ENCODE assay signal across 31 cellular contexts in the genomic region with DNA sequence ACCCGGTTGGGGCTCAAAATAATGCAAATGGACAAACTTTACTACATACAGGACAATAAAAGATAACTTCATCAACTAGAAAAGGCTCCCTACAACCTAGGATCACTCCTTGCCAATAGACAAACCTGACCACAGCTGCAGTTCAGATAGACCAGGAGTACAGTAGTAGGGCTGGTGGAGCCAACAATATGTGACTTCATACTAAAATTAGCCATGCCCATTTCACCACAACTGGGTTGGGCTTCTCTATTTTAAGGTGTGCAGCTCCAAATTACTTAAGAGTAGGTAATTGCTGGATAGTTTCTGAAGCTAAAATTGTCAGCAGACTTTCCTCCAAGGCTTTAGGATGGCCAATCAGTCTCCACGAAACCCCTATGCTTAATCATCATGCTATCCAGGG. TPM values are rescaled to one million over a fixed set of nuclear protein-coding genes. Genes with fewer than 3 reads are reported as not detected.
DNase-seq lines count a peak whose midpoint lies in the region; ATAC-seq and TF ChIP-seq lines count a peak whose summit lies in the region.
"Had no signal": no experiment of that assay in that cellular context is flagged by ENCODE, and none has a peak within 500 bp of the region (broad histone marks: within the 10 kb centered on the region; RNA-seq: fewer than 3 reads in every experiment).

No MANE protein-coding gene starts in this region.

- no peak for TF ChIP-seq EP300 in suprapubic skin (IDR thresholded peaks at IDR 0.05)

- no peak for ATAC-seq in GM18873 (IDR thresholded peaks at IDR 0.05; ENCODE audit: low FRiP score, unreplicated experiment)
- ATAC-seq: esophagus mucosa; HCT116; sciatic nerve; stimulated activated memory B cell treated with anti-CD40 and anti-IgM and Interleukin-4, amounts not matched to agents 10 μg/mL and 1 μg/mL and 100 μg/mL, for 72 hours had no signal

- in situ Hi-C loops in HAP-1 (cut with MboI; ENCODE audit: low sequenced_read_pairs): no loop called here

- TF ChIP-seq POLR2A in suprapubic skin (IDR thresholded peaks at IDR 0.05): no peak

- H3K27ac ChIP-seq in HEK293 (ENCODE audit: extremely low read depth, low read depth, low read length) (no peak overlapping the region), KOPT-K1 (ENCODE audit: low read depth, low read length, poor library complexity, severe bottlenecking) (peak overlapping the region; percentile 89), duodenal mucosa (ENCODE audit: low read depth, low read length) (no peak overlapping the region), suprapubic skin (no peak overlapping the region)
- H3K27ac ChIP-seq: ascending aorta, C4-2B, cardiac muscle cell, colonic mucosa, heart left ventricle had no signal

- H3K4me3 ChIP-seq in HEK293 (ENCODE audit: low read depth, low read length) (no peak overlapping the region), duodenal mucosa (ENCODE audit: low read depth in 1 of 2, low read length in 2 of 2) (peak overlapping the region; percentile 13 to 37), suprapubic skin (no peak overlapping the region), HAP-1 (no peak overlapping the region)
- H3K4me3 ChIP-seq: ascending aorta, cardiac muscle cell, colonic mucosa, heart left ventricle, lung had no signal

- POLR2A ChIA-PET in HEK293 (lab: Yijun Ruan, JAX): no interaction called here

- CTCF ChIA-PET in HEK293 (lab: Yijun Ruan, JAX): interaction anchor here (0.6 kb wide), 1 partner anchor 21 kb away, joined by 4 read pairs; no protein-coding TSS in a partner anchor

- no peaks in the 10 kb centered on the region for H3K9me3 ChIP-seq in HEK293 (ENCODE audit: control insufficient read depth, insufficient read depth, low read depth, low read length)
- no peaks in the 10 kb centered on the region for H3K9me3 ChIP-seq in KOPT-K1 (ENCODE audit: insufficient read depth, low read length, poor library complexity, severe bottlenecking)
- no peaks in the 10 kb centered on the region for H3K9me3 ChIP-seq in duodenal mucosa (ENCODE audit: control insufficient read depth in 1 of 2, low read length in 2 of 2)
- H3K9me3 ChIP-seq in suprapubic skin: no peaks in the 10 kb centered on the region
- no peaks in the 10 kb centered on the region for H3K9me3 ChIP-seq in HAP-1
- H3K9me3 ChIP-seq: ascending aorta, colonic mucosa, heart left ventricle had no signal

- H3K4me1 ChIP-seq in HEK293 (ENCODE audit: control insufficient read depth, insufficient read depth, low read length) (no peaks in the 10 kb centered on the region; the same call in none of the 2 replicates), duodenal mucosa (ENCODE audit: control insufficient read depth in 1 of 2, insufficient read depth in 2 of 2, low read length in 2 of 2) (peaks cover 37 to 47% of the 10 kb centered on the region in 2 donors), suprapubic skin (peaks cover 49% of the 10 kb centered on the region), HAP-1 (peaks cover 17% of the 10 kb centered on the region)
- H3K4me1 ChIP-seq: colonic mucosa had no signal

- no peak for TF ChIP-seq CTCF in HEK293 (tag by site-specific recombination; IDR thresholded peaks at IDR 0.05)
- TF ChIP-seq CTCF in suprapubic skin (IDR thresholded peaks at IDR 0.05): no peak

- H3K9ac ChIP-seq in duodenal mucosa (ENCODE audit: low read depth in 1 of 2, low read length in 2 of 2): no peak overlapping the region

- DNase-seq in NOMO-1 treated with dmso at 0.1 percent for 144 hours (lab: John Stamatoyannopoulos, UW; ENCODE audit: unreplicated experiment) (peak; percentile 68), suprapubic skin (ENCODE audit: low spot score in 2 of 2) (no peak), HAP-1 (ENCODE audit: low spot score in 2 of 2) (no peak)
- DNase-seq: activated CD4-positive, alpha-beta memory T cell treated with anti-CD3 and anti-CD28 coated beads, Interleukin-2, amount 10 ng/mL, durations not matched to agents 7 days and 5 days; activated CD4-positive, alpha-beta T cell treated with anti-CD3 and anti-CD28 coated beads for 1 hour; activated gamma-delta T cell; activated naive CD8-positive, alpha-beta T cell treated with anti-CD3 and anti-CD28 coated beads, Interleukin-2, amount 10 ng/mL, durations not matched to agents 7 days and 5 days; colonic mucosa; foreskin fibroblast; Karpas-422; kidney; NCI-H1105 treated with DMSO at 0.1 percent for 48 hours; NCI-H1930; NCI-H524 treated with DMSO at 0.1 percent for 48 hours; OCI-M1; SHP77; stimulated activated CD4-positive, alpha-beta T cell treated with anti-CD3 and anti-CD28 coated beads, Interleukin-4, amount 100 ng/mL, for 24 hours; substantia nigra had no signal

- no peaks in the 10 kb centered on the region for H3K36me3 ChIP-seq in HEK293 (ENCODE audit: control insufficient read depth in 2 of 2, insufficient read depth in 1 of 2, low read length in 2 of 2)
- H3K36me3 ChIP-seq in KOPT-K1 (ENCODE audit: insufficient read depth, low read length): peaks cover 17% of the 10 kb centered on the region
- no peaks in the 10 kb centered on the region for H3K36me3 ChIP-seq in duodenal mucosa (ENCODE audit: control insufficient read depth in 1 of 2, insufficient read depth in 2 of 2, low read length in 2 of 2)
- no peaks in the 10 kb centered on the region for H3K36me3 ChIP-seq in suprapubic skin
- H3K36me3 ChIP-seq in HAP-1 (replicated peaks): no peaks in the 10 kb centered on the region
- H3K36me3 ChIP-seq: ascending aorta, cardiac muscle cell, colonic mucosa, heart left ventricle had no signal

- H3K27me3 ChIP-seq in duodenal mucosa (ENCODE audit: control insufficient read depth in 1 of 2, insufficient read depth in 2 of 2, low read length in 2 of 2) (no peaks in the 10 kb centered on the region), suprapubic skin (no peaks in the 10 kb centered on the region), HAP-1 (ENCODE audit: low read depth) (no peaks in the 10 kb centered on the region)
- H3K27me3 ChIP-seq: ascending aorta, cardiac muscle cell, colonic mucosa, heart left ventricle had no signal

- WGBS in suprapubic skin: 100% methylated on average over 2 of the region's 2 CpGs

TF ChIP-seq in HEK293, 187 proteins besides CTCF, POLR2A, EP300 and RAD21:
- TF ChIP-seq ZNF248 (tag by site-specific recombination; IDR thresholded peaks at IDR 0.05) (no peak), ZNF449 (tag by site-specific recombination; IDR thresholded peaks at IDR 0.05) (peak; percentile 90)

RNA-seq across cellular contexts. Expression of gene DENND1B, which starts 3.9 kb away (rescaled TPM):
- 10 to 100 TPM; 10.1 to 14.4 (median 12.6) TPM for total RNA-seq in suprapubic skin

Comparison
In these comparisons a context has a peak if more than half of its experiments do, and no peak if none do; other contexts are left out.
1. H3K4me3 ChIP-seq: peak in duodenal mucosa (2 of 2); none in HEK293 (single experiment), suprapubic skin (single experiment) and HAP-1 (single experiment).